Comparison of ENCODE assay signal across 8 cellular contexts in genomic region chr6:149897015-149897697, GRCh38. TPM values are rescaled to one million over a fixed set of nuclear protein-coding genes. Genes with fewer than 3 reads are reported as not detected.
DNase-seq lines count a peak whose midpoint lies in the region; ATAC-seq and TF ChIP-seq lines count a peak whose summit lies in the region.

No MANE protein-coding gene starts in this region.

- POLR2A ChIA-PET in CD8-positive, alpha-beta memory T cell (lab: Charles Lee): no interaction called here

- peak overlapping the region in 1 of 8 donors; percentile 18 for H3K27ac Mint-ChIP-seq in CD8-positive, alpha-beta memory T cell
- no peak overlapping the region for H3K27ac Mint-ChIP-seq in nephron progenitor cell

- peaks cover 8 to 21% of the 10 kb centered on the region in 2 donors for H3K27me3 Mint-ChIP-seq in CD8-positive, alpha-beta memory T cell
- peaks cover 72% of the 10 kb centered on the region for H3K27me3 Mint-ChIP-seq in nephron progenitor cell (ENCODE audit: low read depth, poor library complexity)

- H3K4me1 ChIP-seq in CD8-positive, alpha-beta memory T cell (ENCODE audit: insufficient read depth, low read length): peaks cover 7% of the 10 kb centered on the region
- peaks cover 30% of the 10 kb centered on the region for H3K4me1 ChIP-seq in foreskin keratinocyte

- peaks cover 4% of the 10 kb centered on the region for H3K27me3 ChIP-seq in CD8-positive, alpha-beta memory T cell (ENCODE audit: insufficient read depth, low read length, poor library complexity, severe bottlenecking)
- H3K27me3 ChIP-seq in foreskin keratinocyte: no peaks in the 10 kb centered on the region

- no peak for DNase-seq in CD8-positive, alpha-beta memory T cell
- DNase-seq in SW 1271 (lab: John Stamatoyannopoulos, UW) (peak; percentile 14 to 53), foreskin keratinocyte (peak in 1 of 2 donors; percentile 47), retinal pigment epithelial cell (ENCODE audit: low read depth) (peak; percentile 47), nephron progenitor cell (no peak), NCI-H1436 (lab: John Stamatoyannopoulos, UW) (no peak), NCI-H2227 treated with DMSO at 0.1 percent for 48 hours (lab: John Stamatoyannopoulos, UW) (no peak)

- H3K4me3 Mint-ChIP-seq in CD8-positive, alpha-beta memory T cell: peak overlapping the region in 5 of 7 donors; percentile 9 to 57 (median 38)
- H3K4me3 Mint-ChIP-seq in nephron progenitor cell: no peak overlapping the region

- no peak for TF ChIP-seq CTCF in foreskin keratinocyte (conservative IDR thresholded peaks at IDR 0.05)
- TF ChIP-seq CTCF in retinal pigment epithelial cell (conservative IDR thresholded peaks at IDR 0.05; ENCODE audit: low read depth, low read length): no peak
- no peak for TF ChIP-seq CTCF in nephron progenitor cell (IDR thresholded peaks at IDR 0.05)

- H3K36me3 Mint-ChIP-seq in CD8-positive, alpha-beta memory T cell: no peaks in the 10 kb centered on the region
- no peaks in the 10 kb centered on the region for H3K36me3 Mint-ChIP-seq in nephron progenitor cell (ENCODE audit: low read depth)

- H3K36me3 ChIP-seq in CD8-positive, alpha-beta memory T cell (ENCODE audit: insufficient read depth, low read length): no peaks in the 10 kb centered on the region

- no peaks in the 10 kb centered on the region for H3K9me3 ChIP-seq in CD8-positive, alpha-beta memory T cell (ENCODE audit: low read length)

- ATAC-seq in foreskin keratinocyte: peak; percentile 54
- ATAC-seq in GM21423 (IDR thresholded peaks at IDR 0.05; ENCODE audit: unreplicated experiment): no peak

- CTCF ChIA-PET in CD8-positive, alpha-beta memory T cell (lab: Charles Lee): no interaction called here

- no peaks in the 10 kb centered on the region for H3K9me3 Mint-ChIP-seq in CD8-positive, alpha-beta memory T cell
- no peaks in the 10 kb centered on the region for H3K9me3 Mint-ChIP-seq in nephron progenitor cell

- H3K4me3 ChIP-seq in CD8-positive, alpha-beta memory T cell (ENCODE audit: low read length): no peak overlapping the region
- H3K4me3 ChIP-seq in retinal pigment epithelial cell (ENCODE audit: low read length): no peak overlapping the region

- no peak overlapping the region for H3K27ac ChIP-seq in CD8-positive, alpha-beta memory T cell (ENCODE audit: low read depth, low read length)
- peak overlapping the region; percentile 42 for H3K27ac ChIP-seq in foreskin keratinocyte

- H3K4me1 Mint-ChIP-seq in CD8-positive, alpha-beta memory T cell: peaks cover 10 to 23% (median 11%) of the 10 kb centered on the region in 3 donors
- H3K4me1 Mint-ChIP-seq in nephron progenitor cell: peaks cover 7% of the 10 kb centered on the region

RNA-seq across cellular contexts. Expression of gene RAET1E, which starts 0.8 kb away (rescaled TPM):
- total RNA-seq in CD8-positive, alpha-beta memory T cell: not detected
- polyA plus RNA-seq in CD8-positive, alpha-beta memory T cell: not detected
- 1.1 and 1.5 TPM in 2 replicates for total RNA-seq in foreskin keratinocyte
- 0.97 and 1.1 TPM in 2 replicates for polyA plus RNA-seq in foreskin keratinocyte

RNA-seq across cellular contexts. Expression of gene RAET1G, which starts 25.8 kb away (rescaled TPM):
- total RNA-seq in CD8-positive, alpha-beta memory T cell: not detected
- polyA plus RNA-seq in CD8-positive, alpha-beta memory T cell: not detected
- 1.0 and 1.2 TPM in 2 replicates for total RNA-seq in foreskin keratinocyte
- 1.1 and 1.8 TPM in 2 replicates for polyA plus RNA-seq in foreskin keratinocyte

RNA-seq across cellular contexts. Expression of gene LRP11, which starts 33.0 kb away (rescaled TPM):
- 1 to 10 TPM; 5.5 to 5.9 TPM for total RNA-seq in CD8-positive, alpha-beta memory T cell
- 1.1 TPM for polyA plus RNA-seq in CD8-positive, alpha-beta memory T cell
- total RNA-seq in foreskin keratinocyte: 42.0 and 42.6 TPM in 2 replicates
- polyA plus RNA-seq in foreskin keratinocyte: 15.5 and 18.8 TPM in 2 replicates

RNA-seq across cellular contexts. Expression of gene ULBP2, which starts 44.7 kb away (rescaled TPM):
- total RNA-seq in CD8-positive, alpha-beta memory T cell: under 1 TPM; 0.48 to 0.51 TPM
- 0.68 TPM for polyA plus RNA-seq in CD8-positive, alpha-beta memory T cell
- total RNA-seq in foreskin keratinocyte: 8.3 and 10.6 TPM in 2 replicates
- 9.8 and 9.9 TPM in 2 replicates for polyA plus RNA-seq in foreskin keratinocyte

Comparison
In these comparisons a context has a peak if more than half of its experiments do, and no peak if none do; other contexts are left out.
1. DNase-seq: peak in SW 1271 (2 of 2) and retinal pigment epithelial cell (single experiment); none in CD8-positive, alpha-beta memory T cell (0 of 5), nephron progenitor cell (single experiment), NCI-H1436 (single experiment) and NCI-H2227 treated with DMSO at 0.1 percent for 48 hours (single experiment).